Comparison of ENCODE assay signal across 9 cellular contexts in the genomic region with DNA sequence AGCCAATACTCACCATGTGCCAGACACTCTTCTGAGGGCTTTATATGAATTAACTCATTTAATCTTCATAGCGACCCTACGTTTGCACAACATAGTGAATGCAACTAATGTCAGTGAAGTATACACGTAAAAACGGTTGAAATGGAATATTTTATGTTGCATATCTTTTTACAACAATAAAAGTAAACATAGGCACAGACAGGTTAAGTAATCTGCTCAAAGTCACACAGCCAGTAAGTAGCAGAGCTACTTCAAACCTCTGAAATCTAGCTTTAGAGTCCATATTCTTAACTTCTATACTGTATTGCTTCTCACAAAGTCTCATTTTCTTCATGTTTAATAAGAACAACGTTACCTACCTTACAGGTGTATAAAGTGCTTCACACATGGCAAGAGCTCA. TPM values are rescaled to one million over a fixed set of nuclear protein-coding genes. Genes with fewer than 3 reads are reported as not detected.
DNase-seq lines count a peak whose midpoint lies in the region; ATAC-seq, FAIRE-seq and TF ChIP-seq lines count a peak whose summit lies in the region.
"Had no signal": no experiment of that assay in that cellular context is flagged by ENCODE, and none has a peak within 500 bp of the region (broad histone marks: within the 10 kb centered on the region; RNA-seq: fewer than 3 reads in every experiment).

No MANE protein-coding gene starts in this region.

- no peak overlapping the region for H4K8ac ChIP-seq in H1 (ENCODE audit: extremely low read depth, insufficient read depth, low read length)

- TF ChIP-seq RAD21 in H1 (IDR thresholded peaks at IDR 0.05 in 1 of 2, conservative IDR thresholded peaks at IDR 0.05 in 1 of 2; ENCODE audit: low read depth in 2 of 2, low read length in 2 of 2): no peak

- H2AK5ac ChIP-seq in H1 (ENCODE audit: low read depth, low read length): no peak overlapping the region

- H3K9me2 ChIP-seq in PC-3 (replicated peaks; ENCODE audit: low read length): no peaks in the 10 kb centered on the region

- no peak for FAIRE-seq in H1 (lab: Jason Lieb, UNC)

- TF ChIP-seq POLR2A in H1 (IDR thresholded peaks at IDR 0.05; ENCODE audit: control extremely low read depth in 1 of 2, low read depth in 2 of 2, low read length in 2 of 2) (no peak), testis (IDR thresholded peaks at IDR 0.05) (no peak), lower leg skin (IDR thresholded peaks at IDR 0.05) (no peak), thyroid gland (IDR thresholded peaks at IDR 0.05) (no peak)

- ATAC-seq in PC-3: no peak
- ATAC-seq in HG03354 (IDR thresholded peaks at IDR 0.05; ENCODE audit: poor library complexity, severe bottlenecking, unreplicated experiment): no peak

- no peaks in the 10 kb centered on the region for H3K79me1 ChIP-seq in H1 (ENCODE audit: low read depth, low read length)

- no peak for TF ChIP-seq CTCF in PC-3 (conservative IDR thresholded peaks at IDR 0.05; ENCODE audit: low read depth, low read length)
- no peak for TF ChIP-seq CTCF in H1 (IDR thresholded peaks at IDR 0.05; ENCODE audit: control extremely low read depth in 1 of 3, insufficient read depth in 1 of 3, low read depth in 1 of 3, low read length in 3 of 3)
- TF ChIP-seq CTCF in parathyroid adenoma (IDR thresholded peaks at IDR 0.05): no peak
- TF ChIP-seq CTCF in testis (IDR thresholded peaks at IDR 0.05): no peak
- no peak for TF ChIP-seq CTCF in lower leg skin (IDR thresholded peaks at IDR 0.05)
- no peak for TF ChIP-seq CTCF in thyroid gland (IDR thresholded peaks at IDR 0.05)

- H3K27ac ChIP-seq in PC-3 (ENCODE audit: low read length) (no peak overlapping the region), H1 (ENCODE audit: low read depth, low read length) (no peak overlapping the region), parathyroid adenoma (no peak overlapping the region), testis (no peak overlapping the region), thyroid gland (no peak overlapping the region)

- H3K4ac ChIP-seq in H1 (replicated peaks; ENCODE audit: insufficient read length, low read depth, low read length): no peak overlapping the region

- DNase-seq in PC-3 (no peak), H1 (ENCODE audit: low read depth in 1 of 2, low spot score in 2 of 2) (no peak), testis (no peak), lower leg skin (ENCODE audit: low spot score in 2 of 2) (no peak), thyroid gland (no peak)
- DNase-seq: activated naive CD4-positive, alpha-beta T cell treated with Interleukin-2 at 50 U/mL for 16 hours had no signal

- no TSS peak for BruUV-seq in PC-3 (replicated peaks; lab: Mats Ljungman, UMichigan)

- no peak overlapping the region for H3K56ac ChIP-seq in H1 (replicated peaks; ENCODE audit: insufficient read length, low read depth, low read length)

- 83% methylated on average over 5 of the region's 5 CpGs; no CpG with 5 or more reads in 1 of the 2 experiments for WGBS in H1 (ENCODE audit: extremely low coverage in 1 of 2, insufficient coverage in 1 of 2, insufficient read length in 1 of 2, insufficient replicate concordance in 2 of 2, low coverage in 1 of 2, low lambda C conversion rate in 2 of 2, missing lambda C conversion rate in 1 of 2), 2 experiments
- 65 to 66% methylated on average over 5 of the region's 5 CpGs for WGBS in testis, 2 donors
- WGBS in lower leg skin, 2 donors: 76% methylated on average over 5 of the region's 5 CpGs
- 72 to 80% methylated on average over 5 of the region's 5 CpGs for WGBS in thyroid gland, 2 donors

- peak overlapping the region; percentile 86; the same call in 1 of the 2 replicates for H3K4me3 ChIP-seq in GM08714 (ENCODE audit: low read length)
- peak overlapping the region; percentile 81 for H3K4me3 ChIP-seq in PC-3 (ENCODE audit: low read length)
- peak overlapping the region in 3 of 4 experiments; percentile 88 to 92 (median 89); a peak in 6 of 8 replicates for H3K4me3 ChIP-seq in H1 (ENCODE audit: extremely low read depth in 1 of 4, insufficient read depth in 2 of 4, low read depth in 3 of 4, low read length in 4 of 4)
- peak overlapping the region; percentile 97 for H3K4me3 ChIP-seq in parathyroid adenoma (ENCODE audit: low read depth, low read length)
- H3K4me3 ChIP-seq in testis: no peak overlapping the region
- H3K4me3 ChIP-seq in lower leg skin (ENCODE audit: low read depth, poor library complexity, severe bottlenecking): no peak overlapping the region
- H3K4me3 ChIP-seq in thyroid gland (replicated peaks in 1 of 3): peak overlapping the region in 1 of 3 donors; percentile 76

- no peak overlapping the region for H2BK12ac ChIP-seq in H1 (ENCODE audit: low read depth, low read length)

- H4K91ac ChIP-seq in H1 (replicated peaks; ENCODE audit: insufficient read length, low read length): no peak overlapping the region

- no peak for TF ChIP-seq EP300 in H1 (IDR thresholded peaks at IDR 0.05; ENCODE audit: borderline replicate concordance in 1 of 2, low read depth in 2 of 2, low read length in 2 of 2)

- no peak overlapping the region for H3K18ac ChIP-seq in H1 (ENCODE audit: extremely low read depth, low read length)

- no peak overlapping the region for H3K23ac ChIP-seq in H1 (ENCODE audit: insufficient read length)

- H3K9me3 ChIP-seq in PC-3 (ENCODE audit: low read length): no peaks in the 10 kb centered on the region
- H3K9me3 ChIP-seq in H1 (ENCODE audit: insufficient read depth in 2 of 2, low read depth in 1 of 2, low read length in 1 of 2): no peaks in the 10 kb centered on the region
- no peaks in the 10 kb centered on the region for H3K9me3 ChIP-seq in parathyroid adenoma (ENCODE audit: control insufficient read depth, low read length)
- H3K9me3 ChIP-seq in testis: no peaks in the 10 kb centered on the region
- no peaks in the 10 kb centered on the region for H3K9me3 ChIP-seq in thyroid gland

- no peak overlapping the region for H2AFZ ChIP-seq in PC-3 (ENCODE audit: low read length)
- H2AFZ ChIP-seq in H1 (ENCODE audit: low read length): no peak overlapping the region
- H2AFZ ChIP-seq in parathyroid adenoma: no peak overlapping the region

- POLR2A ChIA-PET in PC-3 (lab: Charles Lee; ENCODE audit: unreplicated experiment) (no interaction called here), H1 (lab: Charles Lee; ENCODE audit: partially characterized antibody) (interaction anchor here (0.9 to 6.2 kb wide), 7 partner anchors 8 to 56 kb away, joined by 3 to 43 read pairs (median 5); a partner anchor contains a TSS)

- CTCF ChIA-PET in PC-3 (lab: Charles Lee): no interaction called here
- CTCF ChIA-PET in H1 (lab: Charles Lee; ENCODE audit: partially characterized antibody): interaction anchor here (0.6 to 1.6 kb wide), 4 partner anchors 8 to 328 kb away, joined by 3 to 6 read pairs (median 3); no protein-coding TSS in a partner anchor

- H4K5ac ChIP-seq in H1 (ENCODE audit: insufficient read length, low read depth, low read length): no peak overlapping the region

- H3K9ac ChIP-seq in PC-3 (ENCODE audit: low read length): peak overlapping the region; percentile 95
- no peak overlapping the region for H3K9ac ChIP-seq in H1 (replicated peaks in 1 of 4; ENCODE audit: extremely low read depth in 1 of 4, low read depth in 3 of 4, low read length in 3 of 4)
- H3K9ac ChIP-seq in parathyroid adenoma: no peak overlapping the region

- no peak overlapping the region for H2BK5ac ChIP-seq in H1 (ENCODE audit: low read depth, low read length)

- H4K20me1 ChIP-seq in PC-3 (ENCODE audit: low read length): peaks cover 21% of the 10 kb centered on the region
- H4K20me1 ChIP-seq in H1 (replicated peaks in 1 of 2; ENCODE audit: control insufficient read depth in 1 of 2, insufficient read depth in 2 of 2, low read length in 2 of 2): peaks cover 5 to 6% of the 10 kb centered on the region in 2 experiments

- no peak overlapping the region for H3K14ac ChIP-seq in H1 (ENCODE audit: insufficient read length)

- no peak overlapping the region for H2BK20ac ChIP-seq in H1 (ENCODE audit: low read length)

- H2BK15ac ChIP-seq in H1 (ENCODE audit: low read length): no peak overlapping the region

- H3K4me1 ChIP-seq in PC-3 (ENCODE audit: insufficient read depth, low read length): peaks cover 16% of the 10 kb centered on the region
- H3K4me1 ChIP-seq in H1 (replicated peaks in 1 of 4; ENCODE audit: control insufficient read depth in 3 of 4, insufficient read depth in 4 of 4, low read length in 3 of 4): peaks cover 0 to 6% (median 1%) of the 10 kb centered on the region in 4 experiments; a peak in 2 of 7 replicates
- H3K4me1 ChIP-seq in parathyroid adenoma: peaks cover 3% of the 10 kb centered on the region
- peaks cover 7% of the 10 kb centered on the region for H3K4me1 ChIP-seq in testis
- peaks cover 16% of the 10 kb centered on the region in 2 donors for H3K4me1 ChIP-seq in thyroid gland

- intact Hi-C loops in PC-3 (cut with micrococcal nuclease): no loop called here
- intact Hi-C loops in testis (cut with DNase I; ENCODE audit: low total_unique reads): no loop called here
- intact Hi-C loops in lower leg skin (cut with DNase I; ENCODE audit: low total_unique reads): no loop called here
- intact Hi-C loops in thyroid gland (cut with DNase I): no loop called here

- no peak overlapping the region for H2BK120ac ChIP-seq in H1 (replicated peaks; ENCODE audit: low read depth, low read length)

- peaks cover 3% of the 10 kb centered on the region; the same call in 1 of the 2 replicates for H3K23me2 ChIP-seq in H1 (ENCODE audit: low read depth, low read length)

- H3K4me2 ChIP-seq in PC-3 (ENCODE audit: low read length) (peak overlapping the region; percentile 85), H1 (ENCODE audit: insufficient read depth in 1 of 2, low read depth in 2 of 2, low read length in 2 of 2) (peak overlapping the region; percentile 78 to 90), parathyroid adenoma (ENCODE audit: low read length) (no peak overlapping the region)

- H3K36me3 ChIP-seq in PC-3 (ENCODE audit: low read depth, low read length): peaks cover 9% of the 10 kb centered on the region; the same call in 1 of the 2 replicates
- peaks cover 0 to 18% (median 5%) of the 10 kb centered on the region in 4 experiments; a peak in 6 of 8 replicates for H3K36me3 ChIP-seq in H1 (ENCODE audit: control insufficient read depth in 2 of 4, insufficient read depth in 4 of 4, low read length in 3 of 4)
- H3K36me3 ChIP-seq in parathyroid adenoma (ENCODE audit: control insufficient read depth, insufficient read depth, low read length): no peaks in the 10 kb centered on the region
- H3K36me3 ChIP-seq in testis (ENCODE audit: low read depth, missing control alignments): no peaks in the 10 kb centered on the region
- peaks cover 3 to 5% of the 10 kb centered on the region in 2 donors for H3K36me3 ChIP-seq in thyroid gland

- no peaks in the 10 kb centered on the region for H3F3A ChIP-seq in PC-3 (ENCODE audit: low read length, unreplicated experiment)

- H3K27me3 ChIP-seq in PC-3 (ENCODE audit: low read length): no peaks in the 10 kb centered on the region
- no peaks in the 10 kb centered on the region for H3K27me3 ChIP-seq in H1 (replicated peaks in 1 of 4; ENCODE audit: control insufficient read depth in 3 of 4, extremely low read depth in 1 of 4, insufficient read depth in 3 of 4, low read length in 3 of 4)
- no peaks in the 10 kb centered on the region for H3K27me3 ChIP-seq in parathyroid adenoma (ENCODE audit: control insufficient read depth, insufficient read depth, low read length)
- no peaks in the 10 kb centered on the region for H3K27me3 ChIP-seq in testis
- no peaks in the 10 kb centered on the region for H3K27me3 ChIP-seq in thyroid gland

- H3K79me2 ChIP-seq in PC-3 (ENCODE audit: low read length) (peaks cover 69% of the 10 kb centered on the region), H1 (ENCODE audit: control insufficient read depth in 1 of 2, insufficient read depth in 2 of 2, low read length in 2 of 2) (peaks cover 7 to 59% of the 10 kb centered on the region in 2 experiments), parathyroid adenoma (peaks cover 28% of the 10 kb centered on the region)

RNA-seq across cellular contexts. Expression of a gene that starts 1.6 kb away (rescaled TPM):
- total RNA-seq in PC-3 (2014; rRNA removed) (120 and 140 TPM in 2 replicates), testis (10 to 100 TPM; 67.7 to 88.9 TPM), lower leg skin (10 to 100 TPM; 44.0 to 88.4 (median 63.1) TPM), thyroid gland (100 to 1,000 TPM; 170 to 304 (median 182) TPM)
- total RNA-seq in H1 (2021; fragmentation: NEBNext Ultra II Directional; extraction: Animal tissue kit (Norgen Biotek cat#: 25700)): 250 and 268 TPM in 2 replicates
- polyA plus RNA-seq in H1 (2011; rRNA removed) (142 and 316 TPM in 2 replicates), testis (ENCODE audit: insufficient read depth, low read depth, low replicate concordance) (121 TPM)
- 307 TPM for polyA plus RNA-seq in H1 (2011; cell fraction: cytosol; rRNA removed)
- polyA plus RNA-seq in H1 (2011; cell fraction: nucleus; rRNA removed): 30.7 TPM
- polyA plus RNA-seq in H1 (2012, experiment 1 of 2): 241 to 354 TPM (median 260 TPM) in 4 replicates
- 82.6 TPM for polyA plus RNA-seq in H1 (2012, experiment 2 of 2)
- polyA plus RNA-seq in H1 (2013, experiment 1 of 2): 343 TPM
- polyA plus RNA-seq in H1 (2013, experiment 2 of 2): 407 TPM
- polyA minus RNA-seq in H1 (2011; rRNA and poly(A)+ RNA removed): 46.4 and 59.7 TPM in 2 replicates
- 60.8 TPM for polyA minus RNA-seq in H1 (2011; cell fraction: cytosol; rRNA and poly(A)+ RNA removed)
- polyA minus RNA-seq in H1 (2011; cell fraction: nucleus; rRNA and poly(A)+ RNA removed): 34.8 TPM

RNA-seq across cellular contexts. Expression of a gene that starts 34.0 kb away (rescaled TPM):
- total RNA-seq in PC-3 (2014; rRNA removed) (12.3 and 13.0 TPM in 2 replicates), testis (10 to 100 TPM; 36.7 to 40.8 TPM), lower leg skin (10 to 100 TPM; 15.8 to 25.5 (median 21.1) TPM), thyroid gland (10 to 100 TPM; 18.3 to 28.0 (median 21.2) TPM)
- total RNA-seq in H1 (2021; fragmentation: NEBNext Ultra II Directional; extraction: Animal tissue kit (Norgen Biotek cat#: 25700)): 31.2 and 33.0 TPM in 2 replicates
- polyA plus RNA-seq in H1 (2011; rRNA removed) (14.2 and 15.9 TPM in 2 replicates), testis (ENCODE audit: insufficient read depth, low read depth, low replicate concordance) (39.6 TPM)
- polyA plus RNA-seq in H1 (2011; cell fraction: cytosol; rRNA removed): 10.4 TPM
- 18.1 TPM for polyA plus RNA-seq in H1 (2011; cell fraction: nucleus; rRNA removed)
- polyA plus RNA-seq in H1 (2012, experiment 1 of 2): 14.3 to 18.9 TPM (median 16.5 TPM) in 4 replicates
- polyA plus RNA-seq in H1 (2012, experiment 2 of 2): 11.7 TPM
- 12.4 TPM for polyA plus RNA-seq in H1 (2013, experiment 1 of 2)
- 12.9 TPM for polyA plus RNA-seq in H1 (2013, experiment 2 of 2)
- 16.2 and 17.8 TPM in 2 replicates for polyA minus RNA-seq in H1 (2011; rRNA and poly(A)+ RNA removed)
- polyA minus RNA-seq in H1 (2011; cell fraction: cytosol; rRNA and poly(A)+ RNA removed): 13.8 TPM
- 12.0 TPM for polyA minus RNA-seq in H1 (2011; cell fraction: nucleus; rRNA and poly(A)+ RNA removed)

RNA-seq across cellular contexts. Expression of a gene that starts 56.4 kb away (rescaled TPM):
- total RNA-seq in PC-3 (2014; rRNA removed): 20.4 and 25.9 TPM in 2 replicates
- 9.3 and 12.4 TPM in 2 replicates for total RNA-seq in H1 (2021; fragmentation: NEBNext Ultra II Directional; extraction: Animal tissue kit (Norgen Biotek cat#: 25700))
- polyA plus RNA-seq in H1 (2011; rRNA removed): 13.6 and 13.7 TPM in 2 replicates
- 9.7 TPM for polyA plus RNA-seq in H1 (2011; cell fraction: cytosol; rRNA removed)
- 10.6 TPM for polyA plus RNA-seq in H1 (2011; cell fraction: nucleus; rRNA removed)
- 12.4 to 14.5 TPM (median 13.5 TPM) in 4 replicates for polyA plus RNA-seq in H1 (2012, experiment 1 of 2)
- polyA plus RNA-seq in H1 (2012, experiment 2 of 2): 15.5 TPM
- 18.2 TPM for polyA plus RNA-seq in H1 (2013, experiment 1 of 2)
- 20.3 TPM for polyA plus RNA-seq in H1 (2013, experiment 2 of 2)
- 2.4 and 3.3 TPM in 2 replicates for polyA minus RNA-seq in H1 (2011; rRNA and poly(A)+ RNA removed)
- polyA minus RNA-seq in H1 (2011; cell fraction: cytosol; rRNA and poly(A)+ RNA removed): 3.9 TPM
- 5.5 TPM for polyA minus RNA-seq in H1 (2011; cell fraction: nucleus; rRNA and poly(A)+ RNA removed)
- total RNA-seq in testis: 10 to 100 TPM; 11.0 to 17.5 TPM
- polyA plus RNA-seq in testis (ENCODE audit: insufficient read depth, low read depth, low replicate concordance): 7.5 TPM
- total RNA-seq in lower leg skin: 1 to 10 TPM in 3 of 4 donors, under 1 TPM in 1; 0.88 to 5.7 (median 3.5) TPM
- total RNA-seq in thyroid gland: 10 to 100 TPM; 12.9 to 43.4 (median 23.5) TPM

Comparison
In these comparisons a context has a peak if more than half of its experiments do, and no peak if none do; other contexts are left out.
1. H3K4me3 ChIP-seq: peak in GM08714 (single experiment), PC-3 (single experiment), H1 (3 of 4) and parathyroid adenoma (single experiment); none in testis (0 of 2) and lower leg skin (single experiment).